ENCODE assay signal across 8 cellular contexts in the genomic region with DNA sequence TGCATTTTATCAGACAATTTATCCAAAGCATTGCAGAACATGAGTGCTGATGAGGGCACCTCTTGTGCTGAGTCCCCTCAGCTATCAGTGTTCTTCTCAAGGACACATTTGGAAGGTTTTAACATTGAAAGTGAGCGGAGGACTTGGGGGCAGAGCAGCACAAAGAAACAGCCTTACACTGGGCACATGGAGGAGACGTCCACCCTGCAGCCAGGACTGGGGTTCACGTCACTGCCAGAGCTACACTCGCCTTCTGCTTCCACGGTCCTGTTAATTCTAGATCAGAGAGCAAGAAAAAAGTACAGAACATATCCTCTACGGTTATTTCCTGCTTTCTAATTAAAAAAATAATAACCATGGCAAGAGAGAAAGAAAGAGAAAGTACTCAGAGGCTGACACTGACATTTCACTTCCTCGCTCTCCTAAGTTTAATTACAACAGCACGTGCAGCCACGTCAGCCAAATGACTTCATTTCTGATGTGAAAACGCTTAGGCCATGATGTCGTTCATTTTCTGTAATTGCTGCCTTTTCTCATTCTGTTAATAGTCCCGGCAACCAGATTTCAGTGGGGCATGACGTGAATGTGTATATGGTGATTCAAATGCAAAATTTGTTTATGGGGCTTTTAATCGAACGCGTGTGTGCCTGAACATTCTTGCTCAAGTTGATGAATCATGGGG. TPM values are rescaled to one million over a fixed set of nuclear protein-coding genes. Genes with fewer than 3 reads are reported as not detected.
DNase-seq lines count a peak whose midpoint lies in the region; ATAC-seq and TF ChIP-seq lines count a peak whose summit lies in the region.

No MANE protein-coding gene starts in this region.

- H3K27me3 ChIP-seq in A673 (replicated peaks; ENCODE audit: insufficient read depth, low read depth, low read length, poor library complexity) (no peaks in the 10 kb centered on the region), skeletal muscle satellite cell (ENCODE audit: control insufficient read depth, insufficient read depth, low read length) (peaks cover 55% of the 10 kb centered on the region)
- H3K27me3 ChIP-seq in effector memory CD4-positive, alpha-beta T cell (replicated peaks; ENCODE audit: control insufficient read depth, insufficient read depth, low read length, poor library complexity, severe bottlenecking), result no peaks in the 10 kb centered on the region

- POLR2A ChIA-PET in A673 (lab: Charles Lee; ENCODE audit: low non-redundant PET), result no interaction called here

- H3K4me1 Mint-ChIP-seq in Calu3 (ENCODE audit: low read depth, unreplicated experiment), result no peaks in the 10 kb centered on the region

- H3K36me3 ChIP-seq in A673 (ENCODE audit: insufficient read depth, low read length, poor library complexity, severe bottlenecking), result no peaks in the 10 kb centered on the region
- no peaks in the 10 kb centered on the region for H3K36me3 ChIP-seq in SK-N-MC (ENCODE audit: insufficient read depth, low read length)
- H3K36me3 ChIP-seq in effector memory CD4-positive, alpha-beta T cell (ENCODE audit: control insufficient read depth, insufficient read depth, low read length), result no peaks in the 10 kb centered on the region
- H3K36me3 ChIP-seq in skeletal muscle satellite cell (ENCODE audit: insufficient read depth, low read length), result no peaks in the 10 kb centered on the region

- H3K27me3 Mint-ChIP-seq in Calu3 (ENCODE audit: unreplicated experiment), result peaks cover 29% of the 10 kb centered on the region

- TF ChIP-seq CTCF in A673 (conservative IDR thresholded peaks at IDR 0.05; ENCODE audit: low read depth, low read length), result no peak
- TF ChIP-seq CTCF in GM20000 (IDR thresholded peaks at IDR 0.05; ENCODE audit: extremely low read depth, missing control alignments), result no peak
- TF ChIP-seq CTCF in Calu3 (IDR thresholded peaks at IDR 0.05; ENCODE audit: unreplicated experiment), result no peak

- no peaks in the 10 kb centered on the region for H3K36me3 Mint-ChIP-seq in Calu3 (ENCODE audit: insufficient read depth, unreplicated experiment)

- no peaks in the 10 kb centered on the region for H3K9me3 ChIP-seq in A673 (ENCODE audit: low read depth, low read length, poor library complexity, severe bottlenecking)
- no peaks in the 10 kb centered on the region for H3K9me3 ChIP-seq in SK-N-MC (ENCODE audit: low read depth, low read length)
- H3K9me3 ChIP-seq in effector memory CD4-positive, alpha-beta T cell (ENCODE audit: control insufficient read depth, low read length), result no peaks in the 10 kb centered on the region
- no peaks in the 10 kb centered on the region for H3K9me3 ChIP-seq in skeletal muscle satellite cell (replicated peaks; ENCODE audit: low read length)

- no peak for ATAC-seq in HG02642 (IDR thresholded peaks at IDR 0.05; ENCODE audit: poor library complexity, unreplicated experiment)

- no peak overlapping the region for H3K27ac Mint-ChIP-seq in Calu3 (ENCODE audit: unreplicated experiment)

- H3K4me3 ChIP-seq in A673 (ENCODE audit: low read depth, low read length, poor library complexity, severe bottlenecking) (peak overlapping the region; percentile 11), SK-N-MC (0 out of 2 replicates have a peak overlapping the region, but pooled peaks have one; percentile 14), skeletal muscle satellite cell (ENCODE audit: low read length) (peak overlapping the region; percentile 29)
- peak overlapping the region; percentile 18 for H3K4me3 ChIP-seq in effector memory CD4-positive, alpha-beta T cell (ENCODE audit: insufficient read depth, low read depth, low read length, poor library complexity, severe bottlenecking)

- CTCF ChIA-PET in A673 (lab: Charles Lee) (no interaction called here), Calu3 (lab: Charles Lee) (no interaction called here)

- no peak overlapping the region for H3K4me3 Mint-ChIP-seq in Calu3 (ENCODE audit: low read depth, unreplicated experiment)

- peak; percentile 49 for DNase-seq in A673 (ENCODE audit: low spot score)
- peak; percentile 48 for DNase-seq in GM20000 (ENCODE audit: low spot score)
- no peak for DNase-seq in SK-N-MC (ENCODE audit: low read depth, low spot score)
- DNase-seq in effector memory CD4-positive, alpha-beta T cell, result peak in 2 of 3 donors; percentile 9 to 33
- DNase-seq in Calu3, result no peak
- DNase-seq in NCI-H2196 (lab: John Stamatoyannopoulos, UW; ENCODE audit: unreplicated experiment), result no peak

- H3K4me1 ChIP-seq in A673 (ENCODE audit: insufficient read depth, low read length, poor library complexity, severe bottlenecking) (peaks cover 8% of the 10 kb centered on the region), skeletal muscle satellite cell (ENCODE audit: control insufficient read depth, insufficient read depth, low read length) (peaks cover 4% of the 10 kb centered on the region)
- peaks cover 3% of the 10 kb centered on the region for H3K4me1 ChIP-seq in effector memory CD4-positive, alpha-beta T cell (ENCODE audit: control insufficient read depth, insufficient read depth, low read length, poor library complexity, severe bottlenecking)

- H3K4me2 ChIP-seq in skeletal muscle satellite cell (ENCODE audit: low read length), result peak overlapping the region; percentile 21

- peak overlapping the region; percentile 29 for H3K27ac ChIP-seq in A673 (ENCODE audit: low read depth, low read length, poor library complexity, severe bottlenecking)
- peak overlapping the region; percentile 50; the same call in 1 of the 2 replicates for H3K27ac ChIP-seq in SK-N-MC
- peak overlapping the region; percentile 19 for H3K27ac ChIP-seq in effector memory CD4-positive, alpha-beta T cell (ENCODE audit: insufficient read depth, low read length, poor library complexity, severe bottlenecking)

- no peaks in the 10 kb centered on the region for H3K9me3 Mint-ChIP-seq in Calu3 (ENCODE audit: low read depth, unreplicated experiment)

- H3K9ac ChIP-seq in SK-N-MC (ENCODE audit: insufficient read length), result no peak overlapping the region
- no peak overlapping the region for H3K9ac ChIP-seq in skeletal muscle satellite cell (ENCODE audit: low read depth, low read length)

- intact Hi-C loops in A673 (cut with micrococcal nuclease; ENCODE audit: unreplicated experiment) (no loop called here), Calu3 (cut with micrococcal nuclease; ENCODE audit: unreplicated experiment) (no loop called here)

- BruUV-seq in A673 (replicated peaks; lab: Mats Ljungman, UMichigan) (no TSS peak), Calu3 (replicated peaks; lab: Mats Ljungman, UMichigan) (no TSS peak)

RNA-seq across cellular contexts. Expression of gene PRND, which starts 5.1 kb away (rescaled TPM):
- total RNA-seq in A673 (2021), result 0.09 TPM in 1 of 2 replicates, not detected in the other
- not detected in 2 replicates for total RNA-seq in skeletal muscle satellite cell (2012; rRNA removed)
- not detected in 2 replicates for total RNA-seq in Calu3 (2022)

RNA-seq across cellular contexts. Expression of gene PRNP, which starts 40.6 kb away (rescaled TPM):
- total RNA-seq in A673 (2021) (86.9 and 117 TPM in 2 replicates), Calu3 (2022) (36.9 TPM in 2 replicates)
- 76.0 and 89.2 TPM in 2 replicates for total RNA-seq in skeletal muscle satellite cell (2012; rRNA removed)

Comparison
In these comparisons a context has a peak if more than half of its experiments do, and no peak if none do; other contexts are left out.
1. DNase-seq: peak in A673 (single experiment), GM20000 (single experiment) and effector memory CD4-positive, alpha-beta T cell (2 of 3); none in SK-N-MC (single experiment), Calu3 (single experiment) and NCI-H2196 (single experiment).
2. Peak in every context shown above with its lines, with median percentiles within 50 percentile points of each other: H3K27ac ChIP-seq and H3K4me3 ChIP-seq.